Comparison of ENCODE assay signal across 23 cellular contexts in genomic region chr18:78309307-78309706, GRCh38.
"Had no signal": no experiment of that assay in that cellular context is flagged by ENCODE, and none has a peak within 500 bp of the region (broad histone marks: within the 10 kb centered on the region; RNA-seq: fewer than 3 reads in every experiment).

No MANE protein-coding gene starts in this region.

- DNase-seq: KBM-7, MV-4-11, NCI-H1048, NCI-H1105, NCI-H1417, NCI-H1436 treated with DMSO at 0.1 percent for 48 hours, NCI-H1694 treated with DMSO at 0.1 percent for 48 hours, NCI-H2029, NCI-H2081 treated with DMSO at 0.1 percent for 48 hours, NCI-H2171, NCI-H226, NCI-H446, NCI-H510A, NCI-H524 treated with DMSO at 0.1 percent for 48 hours, NCI-H69, NCI-H774, Right ventricle myocardium superior, RPMI8226, SIG-M5 had no signal

- H3K27me3 ChIP-seq: SJSA1 had no signal

- H3K27ac ChIP-seq: HL-60, SJSA1, SK-N-MC had no signal

- H3K27me3 Mint-ChIP-seq: IgD-negative memory B cell had no signal

- H3K4me1 ChIP-seq: SJSA1 had no signal

- H3K36me3 ChIP-seq: SJSA1 had no signal

- H3K36me3 Mint-ChIP-seq: IgD-negative memory B cell had no signal

- H3K4me3 Mint-ChIP-seq: IgD-negative memory B cell had no signal

- H3K4me1 Mint-ChIP-seq: IgD-negative memory B cell had no signal

- H3K4me3 ChIP-seq: SJSA1, SK-N-MC had no signal
